14 cellular contexts compared by ENCODE assay signal in genomic region chr12:54970741-54971140, GRCh38. TPM values are rescaled to one million over a fixed set of nuclear protein-coding genes. Genes with fewer than 3 reads are reported as not detected.
DNase-seq lines count a peak whose midpoint lies in the region; ATAC-seq and TF ChIP-seq lines count a peak whose summit lies in the region.
"Had no signal": no experiment of that assay in that cellular context is flagged by ENCODE, and none has a peak within 500 bp of the region (broad histone marks: within the 10 kb centered on the region; RNA-seq: fewer than 3 reads in every experiment).

No MANE protein-coding gene starts in this region.

- no peaks in the 10 kb centered on the region for H3K9me3 ChIP-seq in Loucy (ENCODE audit: insufficient read depth, low read depth, low read length)

- CTCF ChIA-PET in activated naive CD4-positive, alpha-beta T cell treated with anti-CD3 and anti-CD28 coated beads for 36 hours (lab: Charles Lee), result interaction anchor here (0.8 to 1.5 kb wide), 6 partner anchors 9 to 222 kb away, joined by 3 to 6 read pairs (median 4); no protein-coding TSS in a partner anchor

- H3K27ac Mint-ChIP-seq in activated naive CD4-positive, alpha-beta T cell treated with anti-CD3 and anti-CD28 coated beads for 36 hours, result peak overlapping the region; percentile 34
- H3K27ac Mint-ChIP-seq: CD14-positive monocyte, H9 had no signal

- intact Hi-C loops in activated naive CD4-positive, alpha-beta T cell treated with anti-CD3 and anti-CD28 coated beads for 36 hours (cut with micrococcal nuclease), result no loop called here

- peaks cover 50% of the 10 kb centered on the region for H3K36me3 Mint-ChIP-seq in activated naive CD4-positive, alpha-beta T cell treated with anti-CD3 and anti-CD28 coated beads for 36 hours (ENCODE audit: low read depth)

- no peaks in the 10 kb centered on the region for H3K9me2 ChIP-seq in Loucy (replicated peaks; ENCODE audit: low read depth, low read length)

- peak overlapping the region; percentile 38 for H3K27ac ChIP-seq in angular gyrus (ENCODE audit: low read depth, low read length)

- H3K4me3 ChIP-seq in Loucy (ENCODE audit: low read length, poor library complexity, severe bottlenecking), result no peak overlapping the region

- peak overlapping the region; percentile 6 for H3K4me2 ChIP-seq in Loucy (ENCODE audit: low read depth, low read length, poor library complexity, severe bottlenecking)

- H4K20me1 ChIP-seq in Loucy (ENCODE audit: insufficient read depth, low read length, poor library complexity, severe bottlenecking), result no peaks in the 10 kb centered on the region

- H3K4me1 Mint-ChIP-seq in activated naive CD4-positive, alpha-beta T cell treated with anti-CD3 and anti-CD28 coated beads for 36 hours (ENCODE audit: low read depth), result peaks cover 82% of the 10 kb centered on the region

- H3K27me3 Mint-ChIP-seq in activated naive CD4-positive, alpha-beta T cell treated with anti-CD3 and anti-CD28 coated beads for 36 hours (ENCODE audit: low read depth), result no peaks in the 10 kb centered on the region

- H3F3A ChIP-seq in Loucy (ENCODE audit: low read depth), result peaks cover 20% of the 10 kb centered on the region

- H3K9me3 Mint-ChIP-seq in activated naive CD4-positive, alpha-beta T cell treated with anti-CD3 and anti-CD28 coated beads for 36 hours, result no peaks in the 10 kb centered on the region
- H3K9me3 Mint-ChIP-seq: CD14-positive monocyte, H9 had no signal

- no peak for TF ChIP-seq CTCF in Loucy (conservative IDR thresholded peaks at IDR 0.05; ENCODE audit: low read length)

- H3K4me1 ChIP-seq in Loucy (ENCODE audit: insufficient read depth, low read length, poor library complexity, severe bottlenecking), result peaks cover 93% of the 10 kb centered on the region

- no peak for ATAC-seq in HG03378 (IDR thresholded peaks at IDR 0.05; ENCODE audit: unreplicated experiment)

- no peak overlapping the region for H2AFZ ChIP-seq in Loucy (ENCODE audit: low read length)

- no peak overlapping the region for H3K9ac ChIP-seq in Loucy (ENCODE audit: low read depth, low read length, poor library complexity, severe bottlenecking)

- peaks cover 66% of the 10 kb centered on the region for H3K79me2 ChIP-seq in Loucy (ENCODE audit: insufficient read depth, low read length)

- no peak overlapping the region for H3K4me3 Mint-ChIP-seq in activated naive CD4-positive, alpha-beta T cell treated with anti-CD3 and anti-CD28 coated beads for 36 hours
- H3K4me3 Mint-ChIP-seq: CD14-positive monocyte, H9 had no signal

- no peaks in the 10 kb centered on the region for H3K27me3 ChIP-seq in Loucy (ENCODE audit: insufficient read depth, low read length, poor library complexity, severe bottlenecking)

- H3K36me3 ChIP-seq in Loucy (ENCODE audit: insufficient read depth, low read length), result peaks cover 39% of the 10 kb centered on the region

- no peak for DNase-seq in activated naive CD4-positive, alpha-beta T cell treated with anti-CD3 and anti-CD28 coated beads for 36 hours
- no peak for DNase-seq in activated naive CD4-positive, alpha-beta T cell treated with anti-CD3 and anti-CD28 coated beads, Interleukin-2, amount 50 U/mL, for 16 hours
- DNase-seq in putamen (ENCODE audit: low spot score), result peak; percentile 85
- DNase-seq in middle frontal gyrus (ENCODE audit: extremely low spot score, low spot score), result no peak
- no peak for DNase-seq in ecto neural progenitor cell (ENCODE audit: low spot score)
- DNase-seq: AML-193, H9, NCI-H187 treated with DMSO at 0.1 percent for 48 hours, NCI-H526 treated with DMSO at 0.1 percent for 48 hours, SHP77 had no signal

RNA-seq across cellular contexts. Expression of gene TESPA1, which starts 13.8 kb away (rescaled TPM):
- total RNA-seq in activated naive CD4-positive, alpha-beta T cell treated with anti-CD3 and anti-CD28 coated beads for 36 hours, result 10 to 100 TPM; 43.9 to 45.1 TPM
- total RNA-seq: H9 had no signal

RNA-seq across cellular contexts. Expression of gene NEUROD4, which starts 49.0 kb away (rescaled TPM):
- total RNA-seq in activated naive CD4-positive, alpha-beta T cell treated with anti-CD3 and anti-CD28 coated beads for 36 hours, result not detected
- total RNA-seq: H9 had no signal
